ENCODE assay signal across 8 cellular contexts in genomic region chr12:123761841-123762714, GRCh38. TPM values are rescaled to one million over a fixed set of nuclear protein-coding genes. Genes with fewer than 3 reads are reported as not detected.
DNase-seq lines count a peak whose midpoint lies in the region; ATAC-seq and TF ChIP-seq lines count a peak whose summit lies in the region.

DNAH10 (plus strand) TSS chr12:123762301; CDS start chr12:123762337, 36 bp downstream.

- peak; percentile 57 for DNase-seq in AG08396 (ENCODE audit: low spot score)
- DNase-seq in activated CD4-positive, CD25-positive, alpha-beta regulatory T cell treated with anti-CD3 and anti-CD28 coated beads, Interleukin-2, amount 50 U/mL, for 72 hours = peak; percentile 42
- DNase-seq in mucosa of descending colon = peak; percentile 38 to 69 (median 66)
- DNase-seq in testis = peak; percentile 37
- no peak for DNase-seq in NCI-H2081 treated with DMSO at 0.1 percent for 48 hours (lab: John Stamatoyannopoulos, UW)

- H3K9me3 ChIP-seq in ectodermal cell (ENCODE audit: control insufficient read depth, low read length) = no peaks in the 10 kb centered on the region
- no peaks in the 10 kb centered on the region for H3K9me3 ChIP-seq in mucosa of descending colon
- no peaks in the 10 kb centered on the region for H3K9me3 ChIP-seq in testis

- 2 to 3% methylated on average over 105 of the region's 105 CpGs for WGBS in ectodermal cell, 2 experiments
- 0 to 7% methylated on average over 8 to 39 of the region's 105 CpGs for whole genome bisulfite sequencing in testis, 2 donors

- H3K27me3 ChIP-seq in ectodermal cell (ENCODE audit: control insufficient read depth, insufficient read depth, low read length, poor library complexity, severe bottlenecking) (peaks cover 27% of the 10 kb centered on the region), testis (no peaks in the 10 kb centered on the region)

- no peak for TF ChIP-seq POLR2A in testis (IDR thresholded peaks at IDR 0.05)

- H3K4me1 ChIP-seq in ectodermal cell (ENCODE audit: control insufficient read depth, insufficient read depth, low read length) (peaks cover 2% of the 10 kb centered on the region), mucosa of descending colon (ENCODE audit: low read depth) (no peaks in the 10 kb centered on the region), testis (no peaks in the 10 kb centered on the region)

- H3K4me3 ChIP-seq in ectodermal cell (ENCODE audit: insufficient read depth, low read depth, low read length) (peak within 1 kb of the TSS; percentile 37), mucosa of descending colon (peak within 1 kb of the TSS; percentile 15), testis (peak within 1 kb of the TSS; percentile 47 to 51)

- no peaks in the 10 kb centered on the region for H3K36me3 ChIP-seq in ectodermal cell (ENCODE audit: control insufficient read depth, insufficient read depth, low read length)
- no peaks in the 10 kb centered on the region for H3K36me3 ChIP-seq in mucosa of descending colon (ENCODE audit: low read depth)
- H3K36me3 ChIP-seq in testis (ENCODE audit: low read depth, missing control alignments) = no peaks in the 10 kb centered on the region

- no peak within 1 kb of the TSS for H3K27ac ChIP-seq in ectodermal cell (ENCODE audit: insufficient read depth, low read depth, low read length, poor library complexity, severe bottlenecking)
- H3K27ac ChIP-seq in testis = no peak within 1 kb of the TSS

- no peak for TF ChIP-seq CTCF in mucosa of descending colon (IDR thresholded peaks at IDR 0.05)
- TF ChIP-seq CTCF in testis (IDR thresholded peaks at IDR 0.05) = peak in 1 of 3 experiments; percentile 13

- ATAC-seq in GM18907 (IDR thresholded peaks at IDR 0.05; ENCODE audit: unreplicated experiment) (peak; percentile 63), HG03460 (IDR thresholded peaks at IDR 0.05; ENCODE audit: unreplicated experiment) (peak; percentile 75), mucosa of descending colon (peak; percentile 78)

- intact Hi-C loops in mucosa of descending colon (cut with DNase I, micrococcal nuclease) = no loop called here
- intact Hi-C loops in testis (cut with DNase I; ENCODE audit: low total_unique reads) = no loop called here

RNA-seq across cellular contexts. Expression of gene DNAH10, which starts in this region (rescaled TPM):
- 0.48 TPM for polyA plus RNA-seq in ectodermal cell (2013, experiment 1 of 4)
- polyA plus RNA-seq in ectodermal cell (2013, experiment 2 of 4) = 0.20 TPM
- polyA plus RNA-seq in ectodermal cell (2013, experiment 3 of 4) = 0.11 TPM
- 0.24 TPM for polyA plus RNA-seq in ectodermal cell (2013, experiment 4 of 4)
- total RNA-seq in mucosa of descending colon (under 1 TPM; 0.29 to 0.63 (median 0.29) TPM), testis (10 to 100 TPM; 15.4 to 29.3 TPM)
- polyA plus RNA-seq in testis (ENCODE audit: insufficient read depth, low read depth, low replicate concordance) = 24.3 TPM

Comparison
In these comparisons a context has a peak if more than half of its experiments do, and no peak if none do; other contexts are left out.
1. RNA of gene DNAH10 (total RNA-seq): 15.4 to 29.3 TPM in testis; 0.29 to 0.63 TPM in mucosa of descending colon; every median in the first group is over 10 times any median in the second.
2. Peak in DNase-seq, ATAC-seq and H3K4me3 ChIP-seq in mucosa of descending colon; RNA of the gene not detected or under 1 TPM.
3. Peak in every context shown above with its lines, with median percentiles within 50 percentile points of each other: ATAC-seq and H3K4me3 ChIP-seq.